ENCODE assay signal across 1 cellular context in genomic region chr1:54519709-54520108, GRCh38.
TF ChIP-seq lines count a peak whose summit lies in the region.

No MANE protein-coding gene starts in this region.

TF ChIP-seq in HEK293, 187 proteins besides CTCF, POLR2A, EP300 and RAD21 (continued from another document):
- TF ChIP-seq PRDM10 (tag by site-specific recombination; IDR thresholded peaks at IDR 0.05), result peak; percentile 69
- no peak for TF ChIP-seq ZNF112 (tag by site-specific recombination; IDR thresholded peaks at IDR 0.05)
- TF ChIP-seq PATZ1 (tag by site-specific recombination; IDR thresholded peaks at IDR 0.05), result no peak
- TF ChIP-seq PRDM1 (tag by site-specific recombination; IDR thresholded peaks at IDR 0.05), result 0 out of 2 replicates have a peak, but pooled peaks have one; percentile 24
- no peak for TF ChIP-seq PRDM2 (tag by site-specific recombination; IDR thresholded peaks at IDR 0.05; ENCODE audit: borderline replicate concordance)
- no peak for TF ChIP-seq ZNF701 (tag by site-specific recombination; IDR thresholded peaks at IDR 0.05)
- TF ChIP-seq ZNF341 (tag by site-specific recombination; IDR thresholded peaks at IDR 0.05; ENCODE audit: low read depth), result no peak
- no peak for TF ChIP-seq INSM2 (tag by site-specific recombination; IDR thresholded peaks at IDR 0.05)
- TF ChIP-seq ZNF350 (tag by site-specific recombination; IDR thresholded peaks at IDR 0.05), result no peak
- TF ChIP-seq ZNF335 (tag by site-specific recombination; conservative IDR thresholded peaks at IDR 0.05), result no peak
- no peak for TF ChIP-seq ZNF658 (tag by site-specific recombination; IDR thresholded peaks at IDR 0.05)
- TF ChIP-seq ZNF514 (tag by site-specific recombination; IDR thresholded peaks at IDR 0.05), result no peak
- TF ChIP-seq ZFP69B (tag by site-specific recombination; IDR thresholded peaks at IDR 0.05), result no peak
